In genomic region chr5:78511116-78511906, GRCh38 we compare ENCODE assay signal across 10 cellular contexts.
DNase-seq lines count a peak whose midpoint lies in the region; ATAC-seq, FAIRE-seq and TF ChIP-seq lines count a peak whose summit lies in the region.
"Had no signal": no experiment of that assay in that cellular context is flagged by ENCODE, and none has a peak within 500 bp of the region (broad histone marks: within the 10 kb centered on the region; RNA-seq: fewer than 3 reads in every experiment).

No MANE protein-coding gene starts in this region.

- H3K36me3 ChIP-seq in right lobe of liver (no peaks in the 10 kb centered on the region), HepG2 (replicated peaks in 1 of 2; ENCODE audit: control insufficient read depth in 1 of 2, insufficient read depth in 2 of 2, low read length in 2 of 2) (peaks cover 4 to 15% of the 10 kb centered on the region in 2 experiments; a peak in 4 of 5 replicates), endothelial cell of umbilical vein (ENCODE audit: control insufficient read depth in 2 of 2, extremely low read depth in 1 of 2, insufficient read depth in 2 of 2, low read length in 2 of 2) (peaks cover 0 to 4% of the 10 kb centered on the region in 2 experiments)

- BruUV-seq in HepG2 (replicated peaks; lab: Mats Ljungman, UMichigan) = no TSS peak
- no TSS peak for BruUV-seq in endothelial cell of umbilical vein (replicated peaks; lab: Mats Ljungman, UMichigan)

- H3K79me2 ChIP-seq in HepG2 (ENCODE audit: insufficient read depth, low read length) (peaks cover 6% of the 10 kb centered on the region), endothelial cell of umbilical vein (ENCODE audit: control insufficient read depth, insufficient read depth, low read length) (no peaks in the 10 kb centered on the region)

- H3K4me1 ChIP-seq in right lobe of liver (peaks cover 0 to 16% (median 0%) of the 10 kb centered on the region in 4 donors), HepG2 (ENCODE audit: insufficient read depth, low read length) (peaks cover 30% of the 10 kb centered on the region), endothelial cell of umbilical vein (ENCODE audit: control insufficient read depth, extremely low read depth, insufficient read depth, low read length) (peaks cover 10% of the 10 kb centered on the region)

- intact Hi-C loops in right lobe of liver (cut with DNase I) (no loop called here), HepG2 (cut with micrococcal nuclease; ENCODE audit: unreplicated experiment) (no loop called here), endothelial cell of umbilical vein (cut with micrococcal nuclease) (no loop called here), natural killer cell (cut with micrococcal nuclease) (no loop called here)

- H3K4me3 ChIP-seq in right lobe of liver (no peak overlapping the region), HepG2 (replicated peaks in 1 of 3; ENCODE audit: insufficient read depth in 1 of 3, low read depth in 2 of 3, low read length in 3 of 3) (no peak overlapping the region), endothelial cell of umbilical vein (replicated peaks in 1 of 3; ENCODE audit: insufficient read depth in 1 of 3, low read depth in 1 of 3, low read length in 3 of 3) (no peak overlapping the region)
- H3K4me3 ChIP-seq: SK-N-MC had no signal

- TF ChIP-seq RAD21 in HepG2 (CRISPR knock-in tag; IDR thresholded peaks at IDR 0.05) = no peak

- H4K20me1 ChIP-seq in HepG2 (ENCODE audit: insufficient read depth, low read length) (no peaks in the 10 kb centered on the region), endothelial cell of umbilical vein (replicated peaks; ENCODE audit: control insufficient read depth, extremely low read depth, insufficient read depth, low read length) (no peaks in the 10 kb centered on the region)

- H3K27ac Mint-ChIP-seq in natural killer cell = no peak overlapping the region

- H3K27me3 ChIP-seq in right lobe of liver = no peaks in the 10 kb centered on the region
- H3K27me3 ChIP-seq in HepG2 (ENCODE audit: control insufficient read depth in 1 of 2, insufficient read depth in 2 of 2, low read length in 2 of 2) = no peaks in the 10 kb centered on the region
- H3K27me3 ChIP-seq in endothelial cell of umbilical vein (ENCODE audit: control insufficient read depth in 2 of 2, insufficient read depth in 2 of 2, low read length in 2 of 2) = no peaks in the 10 kb centered on the region
- H3K27me3 ChIP-seq: testis had no signal

- H3K4me1 Mint-ChIP-seq in natural killer cell = peaks cover 13 to 19% of the 10 kb centered on the region in 2 donors

- ATAC-seq in right lobe of liver (peak in 3 of 4 donors; percentile 10 to 17 (median 13)), HepG2 (no peak), natural killer cell (no peak), GM18498 (IDR thresholded peaks at IDR 0.05; ENCODE audit: unreplicated experiment) (no peak)

- no peaks in the 10 kb centered on the region for H3K9me1 ChIP-seq in endothelial cell of umbilical vein (replicated peaks; ENCODE audit: control insufficient read depth, extremely low read depth, insufficient read depth, low read length)

- peaks cover 44 to 60% of the 10 kb centered on the region in 2 donors for H3K27me3 Mint-ChIP-seq in natural killer cell (ENCODE audit: low read depth in 2 of 2)

- no peaks in the 10 kb centered on the region for H3K36me3 Mint-ChIP-seq in natural killer cell

- FAIRE-seq in HepG2 (lab: Jason Lieb, UNC) (no peak), endothelial cell of umbilical vein (lab: Jason Lieb, UNC) (no peak)

- no peaks in the 10 kb centered on the region for H3K9me3 Mint-ChIP-seq in natural killer cell

- H3K27ac ChIP-seq in right lobe of liver (no peak overlapping the region), HepG2 (ENCODE audit: extremely low read length, insufficient read depth, low read length) (no peak overlapping the region), endothelial cell of umbilical vein (ENCODE audit: insufficient read depth, low read depth, low read length) (no peak overlapping the region)
- H3K27ac ChIP-seq: SK-N-MC had no signal

- CTCF ChIA-PET in HepG2 (lab: Yijun Ruan, JAX; ENCODE audit: low intra/inter-chr PET ratio, low total read pairs) = no interaction called here
- CTCF ChIA-PET in endothelial cell of umbilical vein (lab: Charles Lee) = interaction anchor here (0.7 to 6.4 kb wide), 8 partner anchors 9 to 123 kb away, joined by 3 to 26 read pairs (median 5); no protein-coding TSS in a partner anchor

- H3K9ac ChIP-seq in HepG2 (ENCODE audit: insufficient read depth, low read depth, low read length) = no peak overlapping the region
- no peak overlapping the region for H3K9ac ChIP-seq in endothelial cell of umbilical vein (replicated peaks; ENCODE audit: extremely low read depth, insufficient read depth, low read length)

- 68% methylated on average over 10 of the region's 10 CpGs for WGBS in right lobe of liver (ENCODE audit: insufficient coverage, low coverage, low lambda C conversion rate, missing lambda C conversion rate)
- WGBS in HepG2 (ENCODE audit: low lambda C conversion rate) = 91% methylated on average over 10 of the region's 10 CpGs

- TF ChIP-seq POLR2A in right lobe of liver (IDR thresholded peaks at IDR 0.05) = no peak
- no peak for TF ChIP-seq POLR2A in HepG2 (IDR thresholded peaks at IDR 0.05; ENCODE audit: insufficient read depth in 1 of 2, low read depth in 2 of 2, low read length in 2 of 2)
- no peak for TF ChIP-seq POLR2A in endothelial cell of umbilical vein (IDR thresholded peaks at IDR 0.05; ENCODE audit: low read depth, low read length)

- TF ChIP-seq EP300 in HepG2 (IDR thresholded peaks at IDR 0.05; ENCODE audit: low read depth in 2 of 2, low read length in 2 of 2) (no peak), HepG2 (CRISPR knock-in tag; IDR thresholded peaks at IDR 0.05; ENCODE audit: borderline replicate concordance) (no peak)

- H3K4me2 ChIP-seq in HepG2 (ENCODE audit: low read depth, low read length) (no peak overlapping the region), endothelial cell of umbilical vein (ENCODE audit: insufficient read depth, low read length) (no peak overlapping the region)

- no peaks in the 10 kb centered on the region for H3K9me3 ChIP-seq in right lobe of liver
- H3K9me3 ChIP-seq in HepG2 (ENCODE audit: low read length) = no peaks in the 10 kb centered on the region
- H3K9me3 ChIP-seq in endothelial cell of umbilical vein (replicated peaks; ENCODE audit: control insufficient read depth, insufficient read depth, low read length) = no peaks in the 10 kb centered on the region
- H3K9me3 ChIP-seq: testis had no signal

- TF ChIP-seq CTCF in right lobe of liver (IDR thresholded peaks at IDR 0.05) (no peak), HepG2 (CRISPR knock-in tag; IDR thresholded peaks at IDR 0.05) (no peak), endothelial cell of umbilical vein (IDR thresholded peaks at IDR 0.05; ENCODE audit: extremely low read depth in 1 of 2, insufficient read depth in 1 of 2, low read depth in 1 of 2, low read length in 2 of 2) (no peak), natural killer cell (IDR thresholded peaks at IDR 0.05) (no peak)

- POLR2A ChIA-PET in HepG2 (lab: Yijun Ruan, JAX) (no interaction called here), endothelial cell of umbilical vein (lab: Charles Lee) (no interaction called here)

- no peak for DNase-seq in right lobe of liver
- no peak for DNase-seq in HepG2 (ENCODE audit: low spot score)
- peak; percentile 14 for DNase-seq in endothelial cell of umbilical vein (ENCODE audit: low read depth, low spot score)
- no peak for DNase-seq in natural killer cell
- no peak for DNase-seq in NCI-H69 (lab: John Stamatoyannopoulos, UW)
- no peak for DNase-seq in activated naive CD4-positive, alpha-beta T cell (lab: John Stamatoyannopoulos, UW)
- no peak for DNase-seq in GM19238 (ENCODE audit: insufficient read length, low spot score)
- DNase-seq: testis had no signal

- H2AFZ ChIP-seq in HepG2 (ENCODE audit: low read length) (no peak overlapping the region), endothelial cell of umbilical vein (ENCODE audit: low read depth, low read length) (no peak overlapping the region)

- in situ Hi-C loops in HepG2 (cut with HindIII; ENCODE audit: extremely low pct_ligation_motif_present, low pct_unique_long_range_greater_than_20kb) = no loop called here

- H3K4me3 Mint-ChIP-seq in natural killer cell = peak overlapping the region; percentile 87

- dilution Hi-C loops in endothelial cell of umbilical vein (cut with MboI; ENCODE audit: extremely low pct_ligation_motif_present, low sequenced_read_pairs) = no loop called here

TF ChIP-seq in HepG2, 621 proteins besides CTCF, POLR2A, EP300 and RAD21:
- TF ChIP-seq SNAPC2 (CRISPR knock-in tag; IDR thresholded peaks at IDR 0.05) = no peak
- no peak for TF ChIP-seq BRD4 (CRISPR knock-in tag; IDR thresholded peaks at IDR 0.05)
- no peak for TF ChIP-seq ZNF558 (CRISPR knock-in tag; IDR thresholded peaks at IDR 0.05; ENCODE audit: borderline replicate concordance)
- no peak for TF ChIP-seq ZNF256 (CRISPR knock-in tag; conservative IDR thresholded peaks at IDR 0.05)
- no peak for TF ChIP-seq ZNF678 (CRISPR knock-in tag; IDR thresholded peaks at IDR 0.05)
- TF ChIP-seq ZNF674 (CRISPR knock-in tag; IDR thresholded peaks at IDR 0.05; ENCODE audit: low read depth) = no peak

TF ChIP-seq in endothelial cell of umbilical vein, 7 proteins besides CTCF, POLR2A, EP300 and RAD21:
- TF ChIP-seq FOS (IDR thresholded peaks at IDR 0.05; ENCODE audit: borderline replicate concordance, insufficient read depth, low read length) = no peak
- no peak for TF ChIP-seq EZH2 (IDR thresholded peaks at IDR 0.05; ENCODE audit: borderline replicate concordance, low read depth, low read length, severe bottlenecking)
- no peak for TF ChIP-seq JUN (IDR thresholded peaks at IDR 0.05; ENCODE audit: borderline replicate concordance, insufficient read depth, insufficient read length, low read depth)
- no peak for TF ChIP-seq GATA2 (IDR thresholded peaks at IDR 0.05; ENCODE audit: insufficient read depth, insufficient read length, low read depth, low read length)
- TF ChIP-seq MAX (IDR thresholded peaks at IDR 0.05; ENCODE audit: insufficient read depth, insufficient read length) = no peak
- no peak for TF ChIP-seq POLR2AphosphoS5 (IDR thresholded peaks at IDR 0.05; ENCODE audit: insufficient read depth, low read depth, low read length)
- TF ChIP-seq MYC (IDR thresholded peaks at IDR 0.05; ENCODE audit: low read depth, low read length) = no peak
TF ChIP-seq in endothelial cell of umbilical vein: peak in this region for 0.

Comparison
In these comparisons a context has a peak if more than half of its experiments do, and no peak if none do; other contexts are left out.
1. ATAC-seq: peak in right lobe of liver (3 of 4); none in HepG2 (single experiment), natural killer cell (0 of 3) and GM18498 (single experiment).